Comparison of ENCODE assay signal across 1 cellular context in genomic region chr7:106597751-106598619, GRCh38.
A peak's percentile ranks its signal among the peaks of the same experiment; 100 is the strongest.
TF ChIP-seq lines count a peak whose summit lies in the region.

No MANE protein-coding gene starts in this region.

TF ChIP-seq in K562, 482 proteins besides CTCF, POLR2A, EP300 and RAD21 (continued from another document):
- TF ChIP-seq ATF2 (CRISPR knock-in tag; IDR thresholded peaks at IDR 0.05) (no peak), SOX6 (IDR thresholded peaks at IDR 0.05) (no peak), PTTG1 (tag; IDR thresholded peaks at IDR 0.05; ENCODE audit: low read depth) (no peak), SP1 (CRISPR knock-in tag; IDR thresholded peaks at IDR 0.05) (no peak), ZNF347 (CRISPR knock-in tag; IDR thresholded peaks at IDR 0.05; ENCODE audit: low read depth) (no peak), DMBX1 (CRISPR knock-in tag; IDR thresholded peaks at IDR 0.05; ENCODE audit: borderline replicate concordance) (no peak), ARID3B (CRISPR knock-in tag; IDR thresholded peaks at IDR 0.05; ENCODE audit: borderline replicate concordance) (no peak), CHCHD3 (CRISPR knock-in tag; IDR thresholded peaks at IDR 0.05) (no peak), PRMT5 (CRISPR knock-in tag; IDR thresholded peaks at IDR 0.05) (no peak), ATF1 (CRISPR knock-in tag; IDR thresholded peaks at IDR 0.05) (no peak), ATF1 (tag; IDR thresholded peaks at IDR 0.05) (no peak), NCOR1 (IDR thresholded peaks at IDR 0.05) (0 out of 2 replicates have a peak, but pooled peaks have one; percentile 11), SIRT6 (IDR thresholded peaks at IDR 0.05; ENCODE audit: low read depth, low read length) (no peak), ZNF644 (tag; IDR thresholded peaks at IDR 0.05; ENCODE audit: low read depth) (peak; percentile 18; the same call in 1 of the 2 replicates), ZNF766 (CRISPR knock-in tag; conservative IDR thresholded peaks at IDR 0.05) (no peak), ETS1 (conservative IDR thresholded peaks at IDR 0.05; ENCODE audit: control insufficient read depth, low read depth, low read length) (no peak), FOXM1 (IDR thresholded peaks at IDR 0.05; ENCODE audit: low read depth) (no peak), FOXM1 (CRISPR knock-in tag; IDR thresholded peaks at IDR 0.05; ENCODE audit: low read depth) (no peak), ZNF354B (CRISPR knock-in tag; IDR thresholded peaks at IDR 0.05) (0 out of 2 replicates have a peak, but pooled peaks have one; percentile 54), RBM39 (optimal IDR thresholded peaks at IDR 0.05; ENCODE audit: low read depth, low read length) (no peak), NFRKB (IDR thresholded peaks at IDR 0.05; ENCODE audit: low read depth) (no peak), ZNF778 (CRISPR knock-in tag; IDR thresholded peaks at IDR 0.05) (no peak), ARID1B (IDR thresholded peaks at IDR 0.05) (no peak), ZNF41 (CRISPR knock-in tag; conservative IDR thresholded peaks at IDR 0.05) (no peak), ZFX (CRISPR knock-in tag; IDR thresholded peaks at IDR 0.05) (no peak), ELF2 (CRISPR knock-in tag; IDR thresholded peaks at IDR 0.05) (peak; percentile 47; the same call in 1 of the 2 replicates), ZNF507 (tag; conservative IDR thresholded peaks at IDR 0.05) (peak; percentile 94), XRCC4 (IDR thresholded peaks at IDR 0.05; ENCODE audit: extremely low read depth, insufficient read depth, insufficient read length) (no peak), ZNF318 (IDR thresholded peaks at IDR 0.05; ENCODE audit: borderline replicate concordance in 1 of 2, low read depth in 1 of 2) (peak in 1 of 2 experiments; percentile 91; a peak in 2 of 4 replicates), POLR2H (tag; IDR thresholded peaks at IDR 0.05; ENCODE audit: low read depth) (peak; percentile 64), GATA2 (CRISPR knock-in tag; IDR thresholded peaks at IDR 0.05) (no peak), ZNF696 (CRISPR knock-in tag; conservative IDR thresholded peaks at IDR 0.05) (no peak)
- TF ChIP-seq, protein P1, sequence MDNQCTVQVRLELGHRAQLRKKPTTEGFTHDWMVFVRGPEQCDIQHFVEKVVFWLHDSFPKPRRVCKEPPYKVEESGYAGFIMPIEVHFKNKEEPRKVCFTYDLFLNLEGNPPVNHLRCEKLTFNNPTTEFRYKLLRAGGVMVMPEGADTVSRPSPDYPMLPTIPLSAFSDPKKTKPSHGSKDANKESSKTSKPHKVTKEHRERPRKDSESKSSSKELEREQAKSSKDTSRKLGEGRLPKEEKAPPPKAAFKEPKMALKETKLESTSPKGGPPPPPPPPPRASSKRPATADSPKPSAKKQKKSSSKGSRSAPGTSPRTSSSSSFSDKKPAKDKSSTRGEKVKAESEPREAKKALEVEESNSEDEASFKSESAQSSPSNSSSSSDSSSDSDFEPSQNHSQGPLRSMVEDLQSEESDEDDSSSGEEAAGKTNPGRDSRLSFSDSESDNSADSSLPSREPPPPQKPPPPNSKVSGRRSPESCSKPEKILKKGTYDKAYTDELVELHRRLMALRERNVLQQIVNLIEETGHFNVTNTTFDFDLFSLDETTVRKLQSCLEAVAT (IDR thresholded peaks at IDR 0.05): peak in 1 of 2 experiments; percentile 71; a peak in 1 of 4 replicates
- TF ChIP-seq, protein P2, sequence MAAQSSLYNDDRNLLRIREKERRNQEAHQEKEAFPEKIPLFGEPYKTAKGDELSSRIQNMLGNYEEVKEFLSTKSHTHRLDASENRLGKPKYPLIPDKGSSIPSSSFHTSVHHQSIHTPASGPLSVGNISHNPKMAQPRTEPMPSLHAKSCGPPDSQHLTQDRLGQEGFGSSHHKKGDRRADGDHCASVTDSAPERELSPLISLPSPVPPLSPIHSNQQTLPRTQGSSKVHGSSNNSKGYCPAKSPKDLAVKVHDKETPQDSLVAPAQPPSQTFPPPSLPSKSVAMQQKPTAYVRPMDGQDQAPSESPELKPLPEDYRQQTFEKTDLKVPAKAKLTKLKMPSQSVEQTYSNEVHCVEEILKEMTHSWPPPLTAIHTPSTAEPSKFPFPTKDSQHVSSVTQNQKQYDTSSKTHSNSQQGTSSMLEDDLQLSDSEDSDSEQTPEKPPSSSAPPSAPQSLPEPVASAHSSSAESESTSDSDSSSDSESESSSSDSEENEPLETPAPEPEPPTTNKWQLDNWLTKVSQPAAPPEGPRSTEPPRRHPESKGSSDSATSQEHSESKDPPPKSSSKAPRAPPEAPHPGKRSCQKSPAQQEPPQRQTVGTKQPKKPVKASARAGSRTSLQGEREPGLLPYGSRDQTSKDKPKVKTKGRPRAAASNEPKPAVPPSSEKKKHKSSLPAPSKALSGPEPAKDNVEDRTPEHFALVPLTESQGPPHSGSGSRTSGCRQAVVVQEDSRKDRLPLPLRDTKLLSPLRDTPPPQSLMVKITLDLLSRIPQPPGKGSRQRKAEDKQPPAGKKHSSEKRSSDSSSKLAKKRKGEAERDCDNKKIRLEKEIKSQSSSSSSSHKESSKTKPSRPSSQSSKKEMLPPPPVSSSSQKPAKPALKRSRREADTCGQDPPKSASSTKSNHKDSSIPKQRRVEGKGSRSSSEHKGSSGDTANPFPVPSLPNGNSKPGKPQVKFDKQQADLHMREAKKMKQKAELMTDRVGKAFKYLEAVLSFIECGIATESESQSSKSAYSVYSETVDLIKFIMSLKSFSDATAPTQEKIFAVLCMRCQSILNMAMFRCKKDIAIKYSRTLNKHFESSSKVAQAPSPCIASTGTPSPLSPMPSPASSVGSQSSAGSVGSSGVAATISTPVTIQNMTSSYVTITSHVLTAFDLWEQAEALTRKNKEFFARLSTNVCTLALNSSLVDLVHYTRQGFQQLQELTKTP (IDR thresholded peaks at IDR 0.05; ENCODE audit: low read depth in 1 of 2, partially characterized antibody in 2 of 2): peak in 1 of 2 experiments; percentile 29
